Comparison of ENCODE assay signal across 1 cellular context in genomic region chr4:2141762-2142520, GRCh38.
TF ChIP-seq lines count a peak whose summit lies in the region.

No MANE protein-coding gene starts in this region.

TF ChIP-seq in HepG2, 621 proteins besides CTCF, POLR2A, EP300 and RAD21 (continued from another document):
- TF ChIP-seq MNT (IDR thresholded peaks at IDR 0.05), result no peak
- no peak for TF ChIP-seq SIN3B (IDR thresholded peaks at IDR 0.05; ENCODE audit: low read length)
